ENCODE assay signal across 14 cellular contexts in genomic region chr1:185426761-185427698, GRCh38.
DNase-seq lines count a peak whose midpoint lies in the region; ATAC-seq and TF ChIP-seq lines count a peak whose summit lies in the region.
"Had no signal": no experiment of that assay in that cellular context is flagged by ENCODE, and none has a peak within 500 bp of the region (broad histone marks: within the 10 kb centered on the region; RNA-seq: fewer than 3 reads in every experiment).

No MANE protein-coding gene starts in this region.

- peak overlapping the region in 1 of 7 donors; percentile 41 for H3K27ac Mint-ChIP-seq in CD14-positive monocyte
- H3K27ac Mint-ChIP-seq: activated B cell treated with CpG ODN at 0.5 μM for 24 hours; activated T-cell treated with anti-CD3 and anti-CD28 coated beads, Interleukin-2, amount 50 U/mL, for 72 hours; type B pancreatic cell had no signal

- H3K27me3 ChIP-seq in adipocyte (replicated peaks; ENCODE audit: control insufficient read depth, insufficient read depth, low read length) = peaks cover 2% of the 10 kb centered on the region
- H3K27me3 ChIP-seq in heart left ventricle = no peaks in the 10 kb centered on the region
- H3K27me3 ChIP-seq: body of pancreas had no signal

- ATAC-seq in heart left ventricle = peak; percentile 83 to 94 (median 86)
- ATAC-seq: activated T-cell treated with anti-CD3 and anti-CD28 coated beads, Interleukin-2, amount 50 U/mL, for 72 hours; body of pancreas had no signal

- peak overlapping the region in 11 of 12 donors; percentile 5 to 81 (median 47) for H3K27ac ChIP-seq in heart left ventricle
- peak overlapping the region in 13 of 21 experiments; percentile 1 to 63 (median 29) for H3K27ac ChIP-seq in skin epidermis
- H3K27ac ChIP-seq: body of pancreas had no signal

- H3K4me3 Mint-ChIP-seq in CD14-positive monocyte = no peak overlapping the region
- H3K4me3 Mint-ChIP-seq: activated B cell treated with CpG ODN at 0.5 μM for 24 hours; activated T-cell treated with anti-CD3 and anti-CD28 coated beads, Interleukin-2, amount 50 U/mL, for 72 hours; type B pancreatic cell had no signal

- H3K9ac ChIP-seq in adipocyte (ENCODE audit: low read length) = no peak overlapping the region

- WGBS in heart left ventricle, 4 donors = 39 to 58% (median 48%) methylated on average over 7 of the region's 7 CpGs

- DNase-seq in GOT3 (lab: John Stamatoyannopoulos, UW) (peak; percentile 79), adipocyte (ENCODE audit: low read depth) (peak; percentile 73), heart left ventricle (peak in 4 of 5 donors; percentile 41 to 54 (median 53)), occipital lobe (lab: John Stamatoyannopoulos, UW) (no peak), CD14-positive monocyte (ENCODE audit: low spot score) (no peak), H4 (ENCODE audit: low spot score) (no peak)
- DNase-seq: activated B cell treated with CpG ODN at 0.5 μM for 24 hours; activated T-cell treated with anti-CD3 and anti-CD28 coated beads, Interleukin-2, amount 50 U/mL, for 72 hours; NCI-H1436 treated with DMSO at 0.1 percent for 48 hours; NCI-H526; small intestine had no signal

- no peaks in the 10 kb centered on the region for H3K27me3 Mint-ChIP-seq in CD14-positive monocyte (ENCODE audit: low read depth in 3 of 3)
- H3K27me3 Mint-ChIP-seq: type B pancreatic cell had no signal

- intact Hi-C loops in heart left ventricle (cut with DNase I) = loop anchor here in 6 of 10 donors (2.0 to 10.0 kb wide), 4 partner anchors 245 to 255 kb away; no protein-coding TSS in a partner anchor
- intact Hi-C loops in CD14-positive monocyte (cut with micrococcal nuclease) = no loop called here

- H3K4me3 ChIP-seq in adipocyte (ENCODE audit: low read length) = peak overlapping the region; percentile 23
- no peak overlapping the region for H3K4me3 ChIP-seq in heart left ventricle
- H3K4me3 ChIP-seq in skin epidermis = no peak overlapping the region
- H3K4me3 ChIP-seq: body of pancreas had no signal

- H3K36me3 ChIP-seq in adipocyte (ENCODE audit: control insufficient read depth, insufficient read depth, low read length, severe bottlenecking) = no peaks in the 10 kb centered on the region
- no peaks in the 10 kb centered on the region for H3K36me3 ChIP-seq in heart left ventricle

- peaks cover 0 to 7% (median 3%) of the 10 kb centered on the region in 7 donors for H3K9me3 Mint-ChIP-seq in CD14-positive monocyte

- peaks cover 11% of the 10 kb centered on the region for H3K4me1 Mint-ChIP-seq in CD14-positive monocyte
- H3K4me1 Mint-ChIP-seq: activated B cell treated with CpG ODN at 0.5 μM for 24 hours had no signal

- TF ChIP-seq CTCF in heart left ventricle (IDR thresholded peaks at IDR 0.05) (peak in 6 of 12 donors; percentile 10 to 36 (median 26)), CD14-positive monocyte (IDR thresholded peaks at IDR 0.05) (no peak)

- no peaks in the 10 kb centered on the region for H3K36me3 Mint-ChIP-seq in CD14-positive monocyte
- H3K36me3 Mint-ChIP-seq: type B pancreatic cell had no signal

- H3K9me3 ChIP-seq in adipocyte (ENCODE audit: control insufficient read depth, low read length) = no peaks in the 10 kb centered on the region
- peaks cover 0 to 2% (median 0%) of the 10 kb centered on the region in 12 donors for H3K9me3 ChIP-seq in heart left ventricle
- H3K9me3 ChIP-seq: body of pancreas had no signal

- TF ChIP-seq POLR2A in heart left ventricle (IDR thresholded peaks at IDR 0.05) = no peak

- H3K4me1 ChIP-seq in adipocyte (ENCODE audit: control insufficient read depth, insufficient read depth, low read length) = peaks cover 15% of the 10 kb centered on the region
- peaks cover 0 to 23% (median 8%) of the 10 kb centered on the region in 12 donors for H3K4me1 ChIP-seq in heart left ventricle
- H3K4me1 ChIP-seq: body of pancreas had no signal

Comparison
In these comparisons a context has a peak if more than half of its experiments do, and no peak if none do; other contexts are left out.
1. DNase-seq: peak in GOT3 (single experiment), adipocyte (single experiment) and heart left ventricle (4 of 5); none in occipital lobe (single experiment), CD14-positive monocyte (single experiment) and H4 (single experiment).
2. intact Hi-C loops: an anchor here in heart left ventricle (2.0 to 10.0 kb wide); none called in CD14-positive monocyte.